ENCODE assay signal across 20 cellular contexts in genomic region chr2:158818511-158818910, GRCh38. TPM values are rescaled to one million over a fixed set of nuclear protein-coding genes. Genes with fewer than 3 reads are reported as not detected.
"Had no signal": no experiment of that assay in that cellular context is flagged by ENCODE, and none has a peak within 500 bp of the region (broad histone marks: within the 10 kb centered on the region; RNA-seq: fewer than 3 reads in every experiment).

No MANE protein-coding gene starts in this region.

- H3K36me3 ChIP-seq: upper lobe of left lung had no signal

- H3K4me3 Mint-ChIP-seq: activated CD8-positive, alpha-beta memory T cell treated with anti-CD3 and anti-CD28 coated beads, Interleukin-2, amount 10 ng/mL, durations not matched to agents 7 days and 5 days; activated T-cell treated with anti-CD3 and anti-CD28 coated beads, Interleukin-2, amount 50 U/mL, for 24 hours; neural crest cell; stimulated activated naive B cell treated with anti-CD40 and anti-IgM and Interleukin-4, amounts not matched to agents 10 μg/mL and 1 μg/mL and 100 μg/mL, for 72 hours had no signal

- H3K9ac ChIP-seq: parathyroid adenoma had no signal

- H3K4me1 ChIP-seq: parathyroid adenoma, upper lobe of left lung had no signal

- H3K79me2 ChIP-seq: parathyroid adenoma had no signal

- H3K27ac Mint-ChIP-seq: activated CD8-positive, alpha-beta memory T cell treated with anti-CD3 and anti-CD28 coated beads, Interleukin-2, amount 10 ng/mL, durations not matched to agents 7 days and 5 days; activated naive CD4-positive, alpha-beta T cell treated with anti-CD3 and anti-CD28 coated beads, Interleukin-2, amount 50 U/mL, for 72 hours; activated T-cell treated with anti-CD3 and anti-CD28 coated beads, Interleukin-2, amount 50 U/mL, for 24 hours; stimulated activated naive B cell treated with anti-CD40 and anti-IgM and Interleukin-4, amounts not matched to agents 10 μg/mL and 1 μg/mL and 100 μg/mL, for 72 hours had no signal

- DNase-seq: activated CD4-positive, alpha-beta T cell treated with anti-CD3 and anti-CD28 coated beads, Interleukin-2, amount 50 U/mL, for 4 hours; activated CD8-positive, alpha-beta memory T cell treated with anti-CD3 and anti-CD28 coated beads, Interleukin-2, amount 10 ng/mL, durations not matched to agents 7 days and 5 days; activated effector memory CD4-positive, alpha-beta T cell treated with anti-CD3 and anti-CD28 coated beads, Interleukin-2, amount 50 U/mL, for 16 hours; activated T-cell treated with anti-CD3 and anti-CD28 coated beads, Interleukin-2, amount 50 U/mL, for 24 hours; amygdala; caudate nucleus; cortex of kidney; effector memory CD4-positive, alpha-beta T cell; glutamatergic neuron; mesendoderm; SIG-M5; stimulated activated naive B cell treated with anti-CD40 and anti-IgM and Interleukin-4, amounts not matched to agents 10 μg/mL and 1 μg/mL and 100 μg/mL, for 72 hours; upper lobe of left lung had no signal

- H3K9me3 ChIP-seq: upper lobe of left lung had no signal

- H3K4me3 ChIP-seq: smooth muscle cell, upper lobe of left lung had no signal

- H3K4me1 Mint-ChIP-seq: activated CD8-positive, alpha-beta memory T cell treated with anti-CD3 and anti-CD28 coated beads, Interleukin-2, amount 10 ng/mL, durations not matched to agents 7 days and 5 days; stimulated activated naive B cell treated with anti-CD40 and anti-IgM and Interleukin-4, amounts not matched to agents 10 μg/mL and 1 μg/mL and 100 μg/mL, for 72 hours had no signal

- H3K27me3 ChIP-seq: upper lobe of left lung had no signal

- H3K36me3 Mint-ChIP-seq: activated CD8-positive, alpha-beta memory T cell treated with anti-CD3 and anti-CD28 coated beads, Interleukin-2, amount 10 ng/mL, durations not matched to agents 7 days and 5 days; stimulated activated naive B cell treated with anti-CD40 and anti-IgM and Interleukin-4, amounts not matched to agents 10 μg/mL and 1 μg/mL and 100 μg/mL, for 72 hours had no signal

- ATAC-seq: activated CD4-positive, CD25-positive, alpha-beta regulatory T cell treated with anti-CD3 and anti-CD28 coated beads, Interleukin-2, amount 50 U/mL, for 24 hours; activated CD8-positive, alpha-beta memory T cell treated with anti-CD3 and anti-CD28 coated beads, Interleukin-2, amount 10 ng/mL, durations not matched to agents 7 days and 5 days; activated naive CD4-positive, alpha-beta T cell treated with anti-CD3 and anti-CD28 coated beads, Interleukin-2, amount 50 U/mL, for 72 hours; stimulated activated naive B cell treated with anti-CD40 and anti-IgM and Interleukin-4, amounts not matched to agents 10 μg/mL and 1 μg/mL and 100 μg/mL, for 72 hours had no signal

- H2AFZ ChIP-seq: parathyroid adenoma had no signal

- H3K27ac ChIP-seq: parathyroid adenoma, upper lobe of left lung had no signal

- H3K9me3 Mint-ChIP-seq: activated T-cell treated with anti-CD3 and anti-CD28 coated beads, Interleukin-2, amount 50 U/mL, for 24 hours; neural crest cell had no signal

- H3K4me2 ChIP-seq: smooth muscle cell had no signal

RNA-seq across cellular contexts. Expression of gene DAPL1, which starts 23.4 kb away (rescaled TPM):
- total RNA-seq: activated CD8-positive, alpha-beta memory T cell treated with anti-CD3 and anti-CD28 coated beads, Interleukin-2, amount 10 ng/mL, durations not matched to agents 7 days and 5 days; activated naive CD4-positive, alpha-beta T cell treated with anti-CD3 and anti-CD28 coated beads, Interleukin-2, amount 50 U/mL, for 72 hours; liver; neural crest cell; smooth muscle cell; T-helper 2 cell treated with Interferon-gamma antibody and Interleukin-4, amounts not matched to agents 100 ng/mL and 5 ng/mL, for 36 hours had no signal
- polyA plus RNA-seq: smooth muscle cell had no signal
